Comparison of ENCODE assay signal across 13 cellular contexts in the genomic region with DNA sequence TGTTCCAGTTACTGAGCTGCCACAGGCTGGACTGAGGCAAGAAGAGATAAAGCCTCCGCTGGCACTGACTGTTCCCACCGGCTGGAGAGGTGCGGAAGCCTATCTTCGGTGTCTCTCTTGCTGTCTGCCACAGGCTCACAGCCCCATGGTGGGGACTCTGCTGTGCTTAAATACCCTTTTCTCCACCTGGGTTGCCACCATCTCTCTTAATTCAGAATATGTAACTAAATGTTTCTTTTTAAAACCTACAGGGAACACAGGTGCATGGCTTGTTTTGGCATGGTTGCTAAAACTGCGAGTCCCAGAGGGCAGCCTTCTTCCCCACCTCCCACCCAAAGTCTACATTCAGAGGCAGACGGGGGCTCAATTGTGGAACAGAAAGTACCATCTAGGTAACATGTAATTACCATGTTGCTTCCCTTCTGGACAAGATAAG. TPM values are rescaled to one million over a fixed set of nuclear protein-coding genes. Genes with fewer than 3 reads are reported as not detected.
DNase-seq lines count a peak whose midpoint lies in the region; ATAC-seq and TF ChIP-seq lines count a peak whose summit lies in the region.
"Had no signal": no experiment of that assay in that cellular context is flagged by ENCODE, and none has a peak within 500 bp of the region (broad histone marks: within the 10 kb centered on the region; RNA-seq: fewer than 3 reads in every experiment).

No MANE protein-coding gene starts in this region.

- POLR2A ChIA-PET in WTC11 (lab: Charles Lee), result no interaction called here

- H3K4me3 ChIP-seq in aorta (ENCODE audit: low read length in 2 of 2), result no peak overlapping the region

- H3K27me3 Mint-ChIP-seq in WTC11 (ENCODE audit: low read depth), result peaks cover 12% of the 10 kb centered on the region
- H3K27me3 Mint-ChIP-seq in effector memory CD8-positive, alpha-beta T cell, result no peaks in the 10 kb centered on the region

- no peak for TF ChIP-seq CTCF in WTC11 (IDR thresholded peaks at IDR 0.05)

- peaks cover 13% of the 10 kb centered on the region for H3K36me3 Mint-ChIP-seq in WTC11
- no peaks in the 10 kb centered on the region for H3K36me3 Mint-ChIP-seq in effector memory CD8-positive, alpha-beta T cell (ENCODE audit: insufficient read depth)
- H3K36me3 Mint-ChIP-seq: CD14-positive monocyte had no signal

- no peak for DNase-seq in WTC11 (ENCODE audit: low spot score)
- DNase-seq in aorta, result no peak
- DNase-seq in SW480 (ENCODE audit: low spot score), result no peak
- no peak for DNase-seq in effector memory CD8-positive, alpha-beta T cell
- DNase-seq: activated CD4-positive, alpha-beta T cell treated with anti-CD3 and anti-CD28 coated beads for 1 hour; activated naive CD8-positive, alpha-beta T cell treated with anti-CD3 and anti-CD28 coated beads, Interleukin-2, amount 10 ng/mL, durations not matched to agents 7 days and 5 days; effector CD8-positive, alpha-beta T cell; NCI-H1417 had no signal

- no peaks in the 10 kb centered on the region; the same call in 1 of the 2 replicates for H3K4me1 Mint-ChIP-seq in WTC11
- no peaks in the 10 kb centered on the region for H3K4me1 Mint-ChIP-seq in effector memory CD8-positive, alpha-beta T cell (ENCODE audit: low read depth in 2 of 2)

- H3K4me3 Mint-ChIP-seq in WTC11, result no peak overlapping the region
- no peak overlapping the region for H3K4me3 Mint-ChIP-seq in effector memory CD8-positive, alpha-beta T cell
- H3K4me3 Mint-ChIP-seq: activated naive CD8-positive, alpha-beta T cell treated with anti-CD3 and anti-CD28 coated beads, Interleukin-2, amount 10 ng/mL, durations not matched to agents 7 days and 5 days; CD14-positive monocyte had no signal

- H3K27ac Mint-ChIP-seq in WTC11, result no peak overlapping the region
- no peak overlapping the region for H3K27ac Mint-ChIP-seq in effector memory CD8-positive, alpha-beta T cell
- H3K27ac Mint-ChIP-seq: activated naive CD8-positive, alpha-beta T cell treated with anti-CD3 and anti-CD28 coated beads, Interleukin-2, amount 10 ng/mL, durations not matched to agents 7 days and 5 days had no signal

- CTCF ChIA-PET in WTC11 (lab: Charles Lee), result no interaction called here

- ATAC-seq in GM18502 (IDR thresholded peaks at IDR 0.05; ENCODE audit: poor library complexity, unreplicated experiment) (peak; percentile 68), GM19452 (IDR thresholded peaks at IDR 0.05; ENCODE audit: unreplicated experiment) (peak; percentile 55), HG02943 (IDR thresholded peaks at IDR 0.05; ENCODE audit: low read depth, unreplicated experiment) (peak; percentile 79), WTC11 (0 out of 2 replicates have a peak, but pooled peaks have one; percentile 35), aorta (ENCODE audit: low FRiP score) (no peak), HG02852 (IDR thresholded peaks at IDR 0.05; ENCODE audit: unreplicated experiment) (no peak)
- no peak for ATAC-seq in effector memory CD8-positive, alpha-beta T cell (replicated peaks)

- intact Hi-C loops in aorta (cut with DNase I), result no loop called here

- no peaks in the 10 kb centered on the region for H3K27me3 ChIP-seq in aorta (ENCODE audit: control insufficient read depth in 1 of 2, insufficient read depth in 2 of 2, low read length in 1 of 2)

- H3K27ac ChIP-seq in aorta (ENCODE audit: low read depth in 1 of 2, low read length in 2 of 2), result no peak overlapping the region

- H3K36me3 ChIP-seq in aorta (ENCODE audit: control insufficient read depth in 1 of 2, insufficient read depth in 2 of 2, low read length in 1 of 2), result no peaks in the 10 kb centered on the region

- H3K9me3 ChIP-seq in aorta (ENCODE audit: control insufficient read depth, low read length), result no peaks in the 10 kb centered on the region

- WGBS in aorta, 2 donors, result 73 to 81% methylated on average over 6 of the region's 6 CpGs

- peaks cover 10% of the 10 kb centered on the region for H3K9me3 Mint-ChIP-seq in WTC11
- H3K9me3 Mint-ChIP-seq in effector memory CD8-positive, alpha-beta T cell, result no peaks in the 10 kb centered on the region
- H3K9me3 Mint-ChIP-seq: activated naive CD8-positive, alpha-beta T cell treated with anti-CD3 and anti-CD28 coated beads, Interleukin-2, amount 10 ng/mL, durations not matched to agents 7 days and 5 days had no signal

- no peaks in the 10 kb centered on the region for H3K4me1 ChIP-seq in aorta (ENCODE audit: control insufficient read depth in 1 of 2, insufficient read depth in 2 of 2, low read length in 2 of 2)

TF ChIP-seq in WTC11, 78 proteins besides CTCF, POLR2A, EP300 and RAD21 (continues in another document):
- no peak for TF ChIP-seq GRHL2 (CRISPR knock-in tag; IDR thresholded peaks at IDR 0.05; ENCODE audit: insufficient replicate concordance, severe bottlenecking)
- TF ChIP-seq, protein P1, sequence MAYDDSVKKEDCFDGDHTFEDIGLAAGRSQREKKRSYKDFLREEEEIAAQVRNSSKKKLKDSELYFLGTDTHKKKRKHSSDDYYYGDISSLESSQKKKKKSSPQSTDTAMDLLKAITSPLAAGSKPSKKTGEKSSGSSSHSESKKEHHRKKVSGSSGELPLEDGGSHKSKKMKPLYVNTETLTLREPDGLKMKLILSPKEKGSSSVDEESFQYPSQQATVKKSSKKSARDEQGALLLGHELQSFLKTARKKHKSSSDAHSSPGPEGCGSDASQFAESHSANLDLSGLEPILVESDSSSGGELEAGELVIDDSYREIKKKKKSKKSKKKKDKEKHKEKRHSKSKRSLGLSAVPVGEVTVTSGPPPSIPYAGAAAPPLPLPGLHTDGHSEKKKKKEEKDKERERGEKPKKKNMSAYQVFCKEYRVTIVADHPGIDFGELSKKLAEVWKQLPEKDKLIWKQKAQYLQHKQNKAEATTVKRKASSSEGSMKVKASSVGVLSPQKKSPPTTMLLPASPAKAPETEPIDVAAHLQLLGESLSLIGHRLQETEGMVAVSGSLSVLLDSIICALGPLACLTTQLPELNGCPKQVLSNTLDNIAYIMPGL (CRISPR knock-in tag; IDR thresholded peaks at IDR 0.05), result no peak
- TF ChIP-seq, protein P2, sequence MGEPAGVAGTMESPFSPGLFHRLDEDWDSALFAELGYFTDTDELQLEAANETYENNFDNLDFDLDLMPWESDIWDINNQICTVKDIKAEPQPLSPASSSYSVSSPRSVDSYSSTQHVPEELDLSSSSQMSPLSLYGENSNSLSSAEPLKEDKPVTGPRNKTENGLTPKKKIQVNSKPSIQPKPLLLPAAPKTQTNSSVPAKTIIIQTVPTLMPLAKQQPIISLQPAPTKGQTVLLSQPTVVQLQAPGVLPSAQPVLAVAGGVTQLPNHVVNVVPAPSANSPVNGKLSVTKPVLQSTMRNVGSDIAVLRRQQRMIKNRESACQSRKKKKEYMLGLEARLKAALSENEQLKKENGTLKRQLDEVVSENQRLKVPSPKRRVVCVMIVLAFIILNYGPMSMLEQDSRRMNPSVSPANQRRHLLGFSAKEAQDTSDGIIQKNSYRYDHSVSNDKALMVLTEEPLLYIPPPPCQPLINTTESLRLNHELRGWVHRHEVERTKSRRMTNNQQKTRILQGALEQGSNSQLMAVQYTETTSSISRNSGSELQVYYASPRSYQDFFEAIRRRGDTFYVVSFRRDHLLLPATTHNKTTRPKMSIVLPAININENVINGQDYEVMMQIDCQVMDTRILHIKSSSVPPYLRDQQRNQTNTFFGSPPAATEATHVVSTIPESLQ (CRISPR knock-in tag; IDR thresholded peaks at IDR 0.05), result no peak
- TF ChIP-seq, protein P3, sequence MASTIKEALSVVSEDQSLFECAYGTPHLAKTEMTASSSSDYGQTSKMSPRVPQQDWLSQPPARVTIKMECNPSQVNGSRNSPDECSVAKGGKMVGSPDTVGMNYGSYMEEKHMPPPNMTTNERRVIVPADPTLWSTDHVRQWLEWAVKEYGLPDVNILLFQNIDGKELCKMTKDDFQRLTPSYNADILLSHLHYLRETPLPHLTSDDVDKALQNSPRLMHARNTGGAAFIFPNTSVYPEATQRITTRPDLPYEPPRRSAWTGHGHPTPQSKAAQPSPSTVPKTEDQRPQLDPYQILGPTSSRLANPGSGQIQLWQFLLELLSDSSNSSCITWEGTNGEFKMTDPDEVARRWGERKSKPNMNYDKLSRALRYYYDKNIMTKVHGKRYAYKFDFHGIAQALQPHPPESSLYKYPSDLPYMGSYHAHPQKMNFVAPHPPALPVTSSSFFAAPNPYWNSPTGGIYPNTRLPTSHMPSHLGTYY (CRISPR knock-in tag; IDR thresholded peaks at IDR 0.05), result no peak
- TF ChIP-seq, protein P4, sequence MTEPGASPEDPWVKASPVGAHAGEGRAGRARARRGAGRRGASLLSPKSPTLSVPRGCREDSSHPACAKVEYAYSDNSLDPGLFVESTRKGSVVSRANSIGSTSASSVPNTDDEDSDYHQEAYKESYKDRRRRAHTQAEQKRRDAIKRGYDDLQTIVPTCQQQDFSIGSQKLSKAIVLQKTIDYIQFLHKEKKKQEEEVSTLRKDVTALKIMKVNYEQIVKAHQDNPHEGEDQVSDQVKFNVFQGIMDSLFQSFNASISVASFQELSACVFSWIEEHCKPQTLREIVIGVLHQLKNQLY (CRISPR knock-in tag; IDR thresholded peaks at IDR 0.05), result no peak
- TF ChIP-seq KAT7 (CRISPR knock-in tag; IDR thresholded peaks at IDR 0.05; ENCODE audit: borderline replicate concordance), result no peak
- TF ChIP-seq, protein P5, sequence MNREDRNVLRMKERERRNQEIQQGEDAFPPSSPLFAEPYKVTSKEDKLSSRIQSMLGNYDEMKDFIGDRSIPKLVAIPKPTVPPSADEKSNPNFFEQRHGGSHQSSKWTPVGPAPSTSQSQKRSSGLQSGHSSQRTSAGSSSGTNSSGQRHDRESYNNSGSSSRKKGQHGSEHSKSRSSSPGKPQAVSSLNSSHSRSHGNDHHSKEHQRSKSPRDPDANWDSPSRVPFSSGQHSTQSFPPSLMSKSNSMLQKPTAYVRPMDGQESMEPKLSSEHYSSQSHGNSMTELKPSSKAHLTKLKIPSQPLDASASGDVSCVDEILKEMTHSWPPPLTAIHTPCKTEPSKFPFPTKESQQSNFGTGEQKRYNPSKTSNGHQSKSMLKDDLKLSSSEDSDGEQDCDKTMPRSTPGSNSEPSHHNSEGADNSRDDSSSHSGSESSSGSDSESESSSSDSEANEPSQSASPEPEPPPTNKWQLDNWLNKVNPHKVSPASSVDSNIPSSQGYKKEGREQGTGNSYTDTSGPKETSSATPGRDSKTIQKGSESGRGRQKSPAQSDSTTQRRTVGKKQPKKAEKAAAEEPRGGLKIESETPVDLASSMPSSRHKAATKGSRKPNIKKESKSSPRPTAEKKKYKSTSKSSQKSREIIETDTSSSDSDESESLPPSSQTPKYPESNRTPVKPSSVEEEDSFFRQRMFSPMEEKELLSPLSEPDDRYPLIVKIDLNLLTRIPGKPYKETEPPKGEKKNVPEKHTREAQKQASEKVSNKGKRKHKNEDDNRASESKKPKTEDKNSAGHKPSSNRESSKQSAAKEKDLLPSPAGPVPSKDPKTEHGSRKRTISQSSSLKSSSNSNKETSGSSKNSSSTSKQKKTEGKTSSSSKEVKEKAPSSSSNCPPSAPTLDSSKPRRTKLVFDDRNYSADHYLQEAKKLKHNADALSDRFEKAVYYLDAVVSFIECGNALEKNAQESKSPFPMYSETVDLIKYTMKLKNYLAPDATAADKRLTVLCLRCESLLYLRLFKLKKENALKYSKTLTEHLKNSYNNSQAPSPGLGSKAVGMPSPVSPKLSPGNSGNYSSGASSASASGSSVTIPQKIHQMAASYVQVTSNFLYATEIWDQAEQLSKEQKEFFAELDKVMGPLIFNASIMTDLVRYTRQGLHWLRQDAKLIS (CRISPR knock-in tag; IDR thresholded peaks at IDR 0.05; ENCODE audit: borderline replicate concordance), result no peak

RNA-seq across cellular contexts. Expression of a gene that starts 8.1 kb away (rescaled TPM):
- total RNA-seq in WTC11 (2021), result 63.8 to 86.0 TPM (median 66.0 TPM) in 3 replicates
- 10 to 100 TPM; 42.2 to 48.4 TPM for total RNA-seq in aorta
- 10 to 100 TPM in 1 of 2 donors, 1 to 10 TPM in 1; 8.5 to 16.2 TPM for polyA plus RNA-seq in aorta

Comparison
In these comparisons a context has a peak if more than half of its experiments do, and no peak if none do; other contexts are left out.
1. ATAC-seq: peak in GM18502 (single experiment), GM19452 (single experiment), HG02943 (single experiment) and WTC11 (single experiment); none in aorta (single experiment), effector memory CD8-positive, alpha-beta T cell (single experiment) and HG02852 (single experiment).